ENCODE assay signal across 9 cellular contexts in genomic region chr17:7586673-7587419, GRCh38. TPM values are rescaled to one million over a fixed set of nuclear protein-coding genes. Genes with fewer than 3 reads are reported as not detected.
DNase-seq lines count a peak whose midpoint lies in the region; ATAC-seq and TF ChIP-seq lines count a peak whose summit lies in the region.
"Had no signal": no experiment of that assay in that cellular context is flagged by ENCODE, and none has a peak within 500 bp of the region (broad histone marks: within the 10 kb centered on the region; RNA-seq: fewer than 3 reads in every experiment).

No MANE protein-coding gene starts in this region.

- peaks cover 13% of the 10 kb centered on the region for H3K4me1 ChIP-seq in right cardiac atrium (ENCODE audit: control insufficient read depth, insufficient read depth, low read length)
- H3K4me1 ChIP-seq in MM.1S (ENCODE audit: low read length) = peaks cover 11% of the 10 kb centered on the region

- H4K20me1 ChIP-seq in MM.1S (ENCODE audit: insufficient read depth, low read length) = no peaks in the 10 kb centered on the region

- H3K27me3 Mint-ChIP-seq in stimulated activated naive CD8-positive, alpha-beta T cell treated with anti-CD3 and anti-CD28 coated beads, Interleukin-15, amount 100 ng/mL, for 72 hours = no peaks in the 10 kb centered on the region

- no peak overlapping the region for H2AFZ ChIP-seq in MM.1S (ENCODE audit: low read length)

- peaks cover 8% of the 10 kb centered on the region; the same call in 1 of the 2 replicates for H3F3A ChIP-seq in MM.1S (ENCODE audit: insufficient read depth, low read length)

- ATAC-seq in stimulated activated naive CD8-positive, alpha-beta T cell treated with anti-CD3 and anti-CD28 coated beads, Interleukin-15, amount 100 ng/mL, for 72 hours = no peak
- no peak for ATAC-seq in stimulated activated naive CD8-positive, alpha-beta T cell treated with anti-CD3 and anti-CD28 coated beads, Interleukin-15, Interleukin-2, amounts not matched to agents 100 U/mL and 50 U/mL, for 24 hours
- ATAC-seq in right cardiac atrium (no peak), GM19023 (IDR thresholded peaks at IDR 0.05; ENCODE audit: unreplicated experiment) (no peak)

- H3K27ac ChIP-seq in SK-N-MC = peak overlapping the region; percentile 50; the same call in 1 of the 2 replicates
- peak overlapping the region; percentile 55 for H3K27ac ChIP-seq in right cardiac atrium (ENCODE audit: low read length)
- no peak overlapping the region for H3K27ac ChIP-seq in MM.1S (ENCODE audit: low read length)

- H3K9me3 ChIP-seq in SK-N-MC (ENCODE audit: low read depth, low read length) = no peaks in the 10 kb centered on the region
- no peaks in the 10 kb centered on the region for H3K9me3 ChIP-seq in right cardiac atrium (ENCODE audit: control insufficient read depth, low read length)
- no peaks in the 10 kb centered on the region for H3K9me3 ChIP-seq in MM.1S (replicated peaks; ENCODE audit: insufficient read depth, low read length)

- TF ChIP-seq CTCF in MM.1S (IDR thresholded peaks at IDR 0.05; ENCODE audit: low read length) = no peak

- peaks cover 41% of the 10 kb centered on the region for H3K79me2 ChIP-seq in MM.1S (ENCODE audit: low read length)

- H3K9ac ChIP-seq in SK-N-MC (ENCODE audit: insufficient read length) (no peak overlapping the region), MM.1S (ENCODE audit: low read length) (no peak overlapping the region)

- H3K4me3 ChIP-seq in SK-N-MC = no peak overlapping the region
- H3K4me3 ChIP-seq in right cardiac atrium (ENCODE audit: low read length) = no peak overlapping the region
- no peak overlapping the region for H3K4me3 ChIP-seq in MM.1S (ENCODE audit: low read length)

- H3K36me3 ChIP-seq in SK-N-MC (ENCODE audit: insufficient read depth, low read length) (peaks cover 22% of the 10 kb centered on the region), MM.1S (replicated peaks; ENCODE audit: insufficient read depth, low read length) (no peaks in the 10 kb centered on the region)

- H3K4me3 Mint-ChIP-seq in stimulated activated naive CD8-positive, alpha-beta T cell treated with anti-CD3 and anti-CD28 coated beads, Interleukin-15, amount 100 ng/mL, for 72 hours = no peak overlapping the region

- DNase-seq in stimulated activated naive CD8-positive, alpha-beta T cell treated with anti-CD3 and anti-CD28 coated beads, Interleukin-15, amount 100 ng/mL, for 72 hours = no peak
- no peak for DNase-seq in stimulated activated naive CD8-positive, alpha-beta T cell treated with anti-CD3 and anti-CD28 coated beads, Interleukin-15, Interleukin-2, amounts not matched to agents 100 U/mL and 50 U/mL, for 24 hours
- DNase-seq in SK-N-MC (ENCODE audit: low read depth, low spot score) = no peak
- no peak for DNase-seq in right cardiac atrium
- no peak for DNase-seq in D341Med (ENCODE audit: low spot score)
- no peak for DNase-seq in cortex of kidney (lab: John Stamatoyannopoulos, UW)
- no peak for DNase-seq in MM.1S
- DNase-seq: effector CD8-positive, alpha-beta T cell had no signal

- no peaks in the 10 kb centered on the region for H3K9me3 Mint-ChIP-seq in stimulated activated naive CD8-positive, alpha-beta T cell treated with anti-CD3 and anti-CD28 coated beads, Interleukin-15, amount 100 ng/mL, for 72 hours

- H3K4me1 Mint-ChIP-seq in stimulated activated naive CD8-positive, alpha-beta T cell treated with anti-CD3 and anti-CD28 coated beads, Interleukin-15, amount 100 ng/mL, for 72 hours = peaks cover 55% of the 10 kb centered on the region

- intact Hi-C loops in right cardiac atrium (cut with DNase I) = loop anchor here in 2 of 4 donors (10.0 kb wide), 2 partner anchors 98 to 232 kb away; partner anchors contain the start of genes KCTD11 (in 1 of the 2), TMEM95 (in 1 of the 2), TP53 (in 1 of the 2) and WRAP53 (in 1 of the 2)

- H3K27me3 ChIP-seq in right cardiac atrium (ENCODE audit: control insufficient read depth, insufficient read depth) = no peaks in the 10 kb centered on the region
- H3K27me3 ChIP-seq in MM.1S (replicated peaks; ENCODE audit: insufficient read depth, low read length) = no peaks in the 10 kb centered on the region

- 71% methylated on average over 9 of the region's 9 CpGs for WGBS in right cardiac atrium

- H3K4me2 ChIP-seq in MM.1S (ENCODE audit: low read depth, low read length) = no peak overlapping the region

- peak overlapping the region; percentile 25 to 48 for H3K27ac Mint-ChIP-seq in stimulated activated naive CD8-positive, alpha-beta T cell treated with anti-CD3 and anti-CD28 coated beads, Interleukin-15, amount 100 ng/mL, for 72 hours

- H3K9me2 ChIP-seq in MM.1S (replicated peaks; ENCODE audit: insufficient read depth, low read length) = no peaks in the 10 kb centered on the region

RNA-seq across cellular contexts. Expression of gene SOX15, which starts 3.0 kb away (rescaled TPM):
- total RNA-seq in right cardiac atrium = 1 to 10 TPM; 5.4 to 6.2 (median 5.9) TPM
- 7.0 TPM for polyA plus RNA-seq in right cardiac atrium

RNA-seq across cellular contexts. Expression of gene MPDU1, which starts 3.2 kb away (rescaled TPM):
- 10 to 100 TPM; 19.3 to 32.7 (median 29.4) TPM for total RNA-seq in right cardiac atrium
- 43.7 TPM for polyA plus RNA-seq in right cardiac atrium

RNA-seq across cellular contexts. Expression of gene CD68, which starts 7.4 kb away (rescaled TPM):
- total RNA-seq in right cardiac atrium = 10 to 100 TPM; 34.6 to 45.6 (median 44.1) TPM
- 19.4 TPM for polyA plus RNA-seq in right cardiac atrium

RNA-seq across cellular contexts. Expression of gene SENP3, which starts 25.1 kb away (rescaled TPM):
- total RNA-seq in right cardiac atrium = 10 to 100 TPM; 27.2 to 37.2 (median 34.2) TPM
- 45.2 TPM for polyA plus RNA-seq in right cardiac atrium

RNA-seq across cellular contexts. Expression of gene FXR2, which starts 27.9 kb away (rescaled TPM):
- 100 to 1,000 TPM in 1 of 4 donors, 10 to 100 TPM in 3; 78.9 to 109 (median 87.2) TPM for total RNA-seq in right cardiac atrium
- 79.3 TPM for polyA plus RNA-seq in right cardiac atrium
